27 cellular contexts compared by ENCODE assay signal in genomic region chr10:24639124-24639523, GRCh38.
"Had no signal": no experiment of that assay in that cellular context is flagged by ENCODE, and none has a peak within 500 bp of the region (broad histone marks: within the 10 kb centered on the region; RNA-seq: fewer than 3 reads in every experiment).

No MANE protein-coding gene starts in this region.

- H3K27me3 Mint-ChIP-seq: dendritic cell treated with granulocyte-macrophage colony-stimulating factor and Interleukin-4, amounts not matched to agents 40 ng/mL and 50 ng/mL, for 4 days; effector memory CD8-positive, alpha-beta T cell had no signal

- DNase-seq: colonic mucosa; cortex of kidney; dermis blood vessel endothelial cell; dorsolateral prefrontal cortex; effector CD4-positive, alpha-beta T cell; effector CD8-positive, alpha-beta T cell; effector memory CD4-positive, alpha-beta T cell; effector memory CD8-positive, alpha-beta T cell; endodermal cell; erythroblast; esophagus squamous epithelium; foreskin fibroblast; foreskin keratinocyte; foreskin melanocyte; gastrocnemius medialis; glutamatergic neuron; head of caudate nucleus; heart left ventricle; heart right ventricle had no signal

- H3K27ac ChIP-seq: colonic mucosa, coronary artery, epithelial cell of prostate, esophagus muscularis mucosa, esophagus squamous epithelium, foreskin keratinocyte, gastrocnemius medialis, gastroesophageal sphincter, heart left ventricle, heart right ventricle had no signal

- H3K36me3 ChIP-seq: colonic mucosa, esophagus muscularis mucosa, esophagus squamous epithelium, gastrocnemius medialis, gastroesophageal sphincter, heart right ventricle had no signal

- H3K4me3 Mint-ChIP-seq: dendritic cell treated with granulocyte-macrophage colony-stimulating factor and Interleukin-4, amounts not matched to agents 40 ng/mL and 50 ng/mL, for 4 days; effector memory CD8-positive, alpha-beta T cell; endodermal cell had no signal

- H3K4me1 Mint-ChIP-seq: endodermal cell had no signal

- H3K27ac Mint-ChIP-seq: dendritic cell treated with granulocyte-macrophage colony-stimulating factor and Interleukin-4, amounts not matched to agents 40 ng/mL and 50 ng/mL, for 4 days; effector memory CD8-positive, alpha-beta T cell; endodermal cell had no signal

- H3K9me3 ChIP-seq: colonic mucosa, esophagus muscularis mucosa, esophagus squamous epithelium, gastrocnemius medialis, gastroesophageal sphincter, heart left ventricle, heart right ventricle had no signal

- FAIRE-seq: endothelial cell of umbilical vein, frontal cortex had no signal

- ATAC-seq: effector memory CD8-positive, alpha-beta T cell; esophagus mucosa; foreskin keratinocyte; gastrocnemius medialis; gastroesophageal sphincter; heart left ventricle; heart right ventricle had no signal

- H3K27me3 ChIP-seq: colonic mucosa, dorsolateral prefrontal cortex, esophagus muscularis mucosa, esophagus squamous epithelium, foreskin keratinocyte, gastrocnemius medialis, gastroesophageal sphincter, heart left ventricle, heart right ventricle had no signal

- H3K4me3 ChIP-seq: colonic mucosa, coronary artery, dorsolateral prefrontal cortex, esophagus muscularis mucosa, esophagus squamous epithelium, gastrocnemius medialis, gastroesophageal sphincter, heart left ventricle, heart right ventricle had no signal

- H3K9me3 Mint-ChIP-seq: dendritic cell treated with granulocyte-macrophage colony-stimulating factor and Interleukin-4, amounts not matched to agents 40 ng/mL and 50 ng/mL, for 4 days; effector memory CD8-positive, alpha-beta T cell; endodermal cell had no signal
